Comparison of ENCODE assay signal across 1 cellular context in the genomic region with DNA sequence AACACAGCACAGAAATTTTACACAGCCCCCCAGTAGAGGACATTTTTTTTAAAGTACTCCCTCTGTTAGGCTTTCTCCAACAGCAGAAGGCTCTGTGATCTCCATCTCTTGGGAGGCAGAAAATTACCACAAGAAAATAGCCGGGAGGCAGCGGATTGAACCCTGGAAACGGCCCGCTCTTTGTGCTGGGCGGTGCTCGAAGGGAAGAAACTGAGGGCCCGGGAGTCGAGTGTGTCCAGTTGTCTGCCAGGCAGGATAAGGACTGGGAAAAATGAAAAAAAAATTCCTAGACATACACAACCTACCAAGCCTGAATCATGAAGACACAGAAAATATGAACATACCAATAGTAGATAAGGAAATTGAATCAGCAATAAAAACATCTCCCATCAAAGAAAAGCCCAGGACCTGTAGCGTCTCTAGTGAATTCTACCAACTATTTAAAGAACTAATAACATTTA.
TF ChIP-seq lines count a peak whose summit lies in the region.

No MANE protein-coding gene starts in this region.

TF ChIP-seq in HEK293, 187 proteins besides CTCF, POLR2A, EP300 and RAD21 (continued from another document):
- TF ChIP-seq, protein P1, sequence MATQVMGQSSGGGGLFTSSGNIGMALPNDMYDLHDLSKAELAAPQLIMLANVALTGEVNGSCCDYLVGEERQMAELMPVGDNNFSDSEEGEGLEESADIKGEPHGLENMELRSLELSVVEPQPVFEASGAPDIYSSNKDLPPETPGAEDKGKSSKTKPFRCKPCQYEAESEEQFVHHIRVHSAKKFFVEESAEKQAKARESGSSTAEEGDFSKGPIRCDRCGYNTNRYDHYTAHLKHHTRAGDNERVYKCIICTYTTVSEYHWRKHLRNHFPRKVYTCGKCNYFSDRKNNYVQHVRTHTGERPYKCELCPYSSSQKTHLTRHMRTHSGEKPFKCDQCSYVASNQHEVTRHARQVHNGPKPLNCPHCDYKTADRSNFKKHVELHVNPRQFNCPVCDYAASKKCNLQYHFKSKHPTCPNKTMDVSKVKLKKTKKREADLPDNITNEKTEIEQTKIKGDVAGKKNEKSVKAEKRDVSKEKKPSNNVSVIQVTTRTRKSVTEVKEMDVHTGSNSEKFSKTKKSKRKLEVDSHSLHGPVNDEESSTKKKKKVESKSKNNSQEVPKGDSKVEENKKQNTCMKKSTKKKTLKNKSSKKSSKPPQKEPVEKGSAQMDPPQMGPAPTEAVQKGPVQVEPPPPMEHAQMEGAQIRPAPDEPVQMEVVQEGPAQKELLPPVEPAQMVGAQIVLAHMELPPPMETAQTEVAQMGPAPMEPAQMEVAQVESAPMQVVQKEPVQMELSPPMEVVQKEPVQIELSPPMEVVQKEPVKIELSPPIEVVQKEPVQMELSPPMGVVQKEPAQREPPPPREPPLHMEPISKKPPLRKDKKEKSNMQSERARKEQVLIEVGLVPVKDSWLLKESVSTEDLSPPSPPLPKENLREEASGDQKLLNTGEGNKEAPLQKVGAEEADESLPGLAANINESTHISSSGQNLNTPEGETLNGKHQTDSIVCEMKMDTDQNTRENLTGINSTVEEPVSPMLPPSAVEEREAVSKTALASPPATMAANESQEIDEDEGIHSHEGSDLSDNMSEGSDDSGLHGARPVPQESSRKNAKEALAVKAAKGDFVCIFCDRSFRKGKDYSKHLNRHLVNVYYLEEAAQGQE (tag by site-specific recombination; IDR thresholded peaks at IDR 0.05) = no peak
- TF ChIP-seq, protein P2, sequence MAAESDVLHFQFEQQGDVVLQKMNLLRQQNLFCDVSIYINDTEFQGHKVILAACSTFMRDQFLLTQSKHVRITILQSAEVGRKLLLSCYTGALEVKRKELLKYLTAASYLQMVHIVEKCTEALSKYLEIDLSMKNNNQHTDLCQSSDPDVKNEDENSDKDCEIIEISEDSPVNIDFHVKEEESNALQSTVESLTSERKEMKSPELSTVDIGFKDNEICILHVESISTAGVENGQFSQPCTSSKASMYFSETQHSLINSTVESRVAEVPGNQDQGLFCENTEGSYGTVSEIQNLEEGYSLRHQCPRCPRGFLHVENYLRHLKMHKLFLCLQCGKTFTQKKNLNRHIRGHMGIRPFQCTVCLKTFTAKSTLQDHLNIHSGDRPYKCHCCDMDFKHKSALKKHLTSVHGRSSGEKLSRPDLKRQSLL (tag by site-specific recombination; IDR thresholded peaks at IDR 0.05) = no peak
- peak; percentile 92 for TF ChIP-seq SCRT2 (tag by site-specific recombination; IDR thresholded peaks at IDR 0.05)
- TF ChIP-seq ZNF843 (tag by site-specific recombination; IDR thresholded peaks at IDR 0.05) = no peak
- no peak for TF ChIP-seq ZNF792 (tag by site-specific recombination; IDR thresholded peaks at IDR 0.05)
- no peak for TF ChIP-seq ZBTB8A (tag by site-specific recombination; IDR thresholded peaks at IDR 0.05)
- TF ChIP-seq ZNF211 (tag by site-specific recombination; IDR thresholded peaks at IDR 0.05; ENCODE audit: low read depth) = no peak
- TF ChIP-seq, protein P3, sequence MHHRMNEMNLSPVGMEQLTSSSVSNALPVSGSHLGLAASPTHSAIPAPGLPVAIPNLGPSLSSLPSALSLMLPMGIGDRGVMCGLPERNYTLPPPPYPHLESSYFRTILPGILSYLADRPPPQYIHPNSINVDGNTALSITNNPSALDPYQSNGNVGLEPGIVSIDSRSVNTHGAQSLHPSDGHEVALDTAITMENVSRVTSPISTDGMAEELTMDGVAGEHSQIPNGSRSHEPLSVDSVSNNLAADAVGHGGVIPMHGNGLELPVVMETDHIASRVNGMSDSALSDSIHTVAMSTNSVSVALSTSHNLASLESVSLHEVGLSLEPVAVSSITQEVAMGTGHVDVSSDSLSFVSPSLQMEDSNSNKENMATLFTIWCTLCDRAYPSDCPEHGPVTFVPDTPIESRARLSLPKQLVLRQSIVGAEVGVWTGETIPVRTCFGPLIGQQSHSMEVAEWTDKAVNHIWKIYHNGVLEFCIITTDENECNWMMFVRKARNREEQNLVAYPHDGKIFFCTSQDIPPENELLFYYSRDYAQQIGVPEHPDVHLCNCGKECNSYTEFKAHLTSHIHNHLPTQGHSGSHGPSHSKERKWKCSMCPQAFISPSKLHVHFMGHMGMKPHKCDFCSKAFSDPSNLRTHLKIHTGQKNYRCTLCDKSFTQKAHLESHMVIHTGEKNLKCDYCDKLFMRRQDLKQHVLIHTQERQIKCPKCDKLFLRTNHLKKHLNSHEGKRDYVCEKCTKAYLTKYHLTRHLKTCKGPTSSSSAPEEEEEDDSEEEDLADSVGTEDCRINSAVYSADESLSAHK (tag by site-specific recombination; IDR thresholded peaks at IDR 0.05) = no peak
- TF ChIP-seq, protein P4, sequence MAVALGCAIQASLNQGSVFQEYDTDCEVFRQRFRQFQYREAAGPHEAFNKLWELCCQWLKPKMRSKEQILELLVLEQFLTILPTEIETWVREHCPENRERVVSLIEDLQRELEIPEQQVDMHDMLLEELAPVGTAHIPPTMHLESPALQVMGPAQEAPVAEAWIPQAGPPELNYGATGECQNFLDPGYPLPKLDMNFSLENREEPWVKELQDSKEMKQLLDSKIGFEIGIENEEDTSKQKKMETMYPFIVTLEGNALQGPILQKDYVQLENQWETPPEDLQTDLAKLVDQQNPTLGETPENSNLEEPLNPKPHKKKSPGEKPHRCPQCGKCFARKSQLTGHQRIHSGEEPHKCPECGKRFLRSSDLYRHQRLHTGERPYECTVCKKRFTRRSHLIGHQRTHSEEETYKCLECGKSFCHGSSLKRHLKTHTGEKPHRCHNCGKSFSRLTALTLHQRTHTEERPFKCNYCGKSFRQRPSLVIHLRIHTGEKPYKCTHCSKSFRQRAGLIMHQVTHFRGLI (tag by site-specific recombination; IDR thresholded peaks at IDR 0.05) = no peak
- TF ChIP-seq ZNF677 (tag by site-specific recombination; IDR thresholded peaks at IDR 0.05) = no peak
- no peak for TF ChIP-seq SP2 (tag by site-specific recombination; IDR thresholded peaks at IDR 0.05)
- peak; percentile 86 for TF ChIP-seq ZNF600 (tag by site-specific recombination; IDR thresholded peaks at IDR 0.05)
- TF ChIP-seq ZNF184 (tag by site-specific recombination; IDR thresholded peaks at IDR 0.05) = no peak
- peak; percentile 1; the same call in 1 of the 2 replicates for TF ChIP-seq ZBTB17 (tag by site-specific recombination; IDR thresholded peaks at IDR 0.05)
- TF ChIP-seq, protein P5, sequence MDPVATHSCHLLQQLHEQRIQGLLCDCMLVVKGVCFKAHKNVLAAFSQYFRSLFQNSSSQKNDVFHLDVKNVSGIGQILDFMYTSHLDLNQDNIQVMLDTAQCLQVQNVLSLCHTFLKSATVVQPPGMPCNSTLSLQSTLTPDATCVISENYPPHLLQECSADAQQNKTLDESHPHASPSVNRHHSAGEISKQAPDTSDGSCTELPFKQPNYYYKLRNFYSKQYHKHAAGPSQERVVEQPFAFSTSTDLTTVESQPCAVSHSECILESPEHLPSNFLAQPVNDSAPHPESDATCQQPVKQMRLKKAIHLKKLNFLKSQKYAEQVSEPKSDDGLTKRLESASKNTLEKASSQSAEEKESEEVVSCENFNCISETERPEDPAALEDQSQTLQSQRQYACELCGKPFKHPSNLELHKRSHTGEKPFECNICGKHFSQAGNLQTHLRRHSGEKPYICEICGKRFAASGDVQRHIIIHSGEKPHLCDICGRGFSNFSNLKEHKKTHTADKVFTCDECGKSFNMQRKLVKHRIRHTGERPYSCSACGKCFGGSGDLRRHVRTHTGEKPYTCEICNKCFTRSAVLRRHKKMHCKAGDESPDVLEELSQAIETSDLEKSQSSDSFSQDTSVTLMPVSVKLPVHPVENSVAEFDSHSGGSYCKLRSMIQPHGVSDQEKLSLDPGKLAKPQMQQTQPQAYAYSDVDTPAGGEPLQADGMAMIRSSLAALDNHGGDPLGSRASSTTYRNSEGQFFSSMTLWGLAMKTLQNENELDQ (tag by site-specific recombination; IDR thresholded peaks at IDR 0.05; ENCODE audit: low read depth) = no peak
- TF ChIP-seq ZNF621 (tag by site-specific recombination; IDR thresholded peaks at IDR 0.05) = no peak
- TF ChIP-seq, protein P6, sequence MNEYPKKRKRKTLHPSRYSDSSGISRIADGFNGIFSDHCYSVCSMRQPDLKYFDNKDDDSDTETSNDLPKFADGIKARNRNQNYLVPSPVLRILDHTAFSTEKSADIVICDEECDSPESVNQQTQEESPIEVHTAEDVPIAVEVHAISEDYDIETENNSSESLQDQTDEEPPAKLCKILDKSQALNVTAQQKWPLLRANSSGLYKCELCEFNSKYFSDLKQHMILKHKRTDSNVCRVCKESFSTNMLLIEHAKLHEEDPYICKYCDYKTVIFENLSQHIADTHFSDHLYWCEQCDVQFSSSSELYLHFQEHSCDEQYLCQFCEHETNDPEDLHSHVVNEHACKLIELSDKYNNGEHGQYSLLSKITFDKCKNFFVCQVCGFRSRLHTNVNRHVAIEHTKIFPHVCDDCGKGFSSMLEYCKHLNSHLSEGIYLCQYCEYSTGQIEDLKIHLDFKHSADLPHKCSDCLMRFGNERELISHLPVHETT (tag by site-specific recombination; IDR thresholded peaks at IDR 0.05) = no peak
- TF ChIP-seq ZNF354C (tag by site-specific recombination; IDR thresholded peaks at IDR 0.05; ENCODE audit: borderline replicate concordance, low read depth) = no peak
- no peak for TF ChIP-seq ZNF555 (tag by site-specific recombination; conservative IDR thresholded peaks at IDR 0.05)
- no peak for TF ChIP-seq ZNF654 (tag by site-specific recombination; IDR thresholded peaks at IDR 0.05; ENCODE audit: low read depth)
- TF ChIP-seq GLI4 (tag by site-specific recombination; IDR thresholded peaks at IDR 0.05) = no peak
- peak; percentile 93 for TF ChIP-seq ZBTB20 (tag by site-specific recombination; IDR thresholded peaks at IDR 0.05)
- no peak for TF ChIP-seq ZNF791 (tag by site-specific recombination; IDR thresholded peaks at IDR 0.05)
- no peak for TF ChIP-seq ZNF521 (tag by site-specific recombination; IDR thresholded peaks at IDR 0.05)
- no peak for TF ChIP-seq WT1 (tag by site-specific recombination; IDR thresholded peaks at IDR 0.05)
